ENCODE assay signal across 1 cellular context in genomic region chr2:75606851-75607798, GRCh38.
TF ChIP-seq lines count a peak whose summit lies in the region.

No MANE protein-coding gene starts in this region.

TF ChIP-seq in HepG2, 621 proteins besides CTCF, POLR2A, EP300 and RAD21:
- TF ChIP-seq CREM (IDR thresholded peaks at IDR 0.05) (no peak), CREM (CRISPR knock-in tag; IDR thresholded peaks at IDR 0.05) (no peak), ZNF331 (CRISPR knock-in tag; IDR thresholded peaks at IDR 0.05) (peak; percentile 85)
TF ChIP-seq in HepG2: peak in this region for 1.
